In the genomic region with DNA sequence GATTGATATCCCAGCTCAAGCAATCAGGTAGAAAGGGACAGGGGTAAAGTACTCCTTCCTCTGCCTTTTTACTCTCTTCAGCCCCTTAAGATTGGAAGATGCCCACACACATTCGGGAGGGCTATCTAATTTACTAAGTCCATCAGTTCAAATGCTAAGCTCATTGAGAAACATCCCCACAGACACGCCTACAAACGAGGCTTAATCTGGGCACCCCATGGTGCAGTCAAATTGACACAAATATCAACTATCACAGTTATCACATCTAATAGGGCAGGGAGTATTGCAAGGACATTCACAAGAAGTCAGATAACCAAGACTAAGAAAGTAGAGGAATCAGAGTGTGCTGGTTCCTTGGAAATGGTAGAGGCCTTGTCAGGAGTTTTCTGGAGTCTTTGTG, we compare ENCODE assay signal across 35 cellular contexts.
A peak's percentile ranks its signal among the peaks of the same experiment; 100 is the strongest.
DNase-seq lines count a peak whose midpoint lies in the region; ATAC-seq, FAIRE-seq and TF ChIP-seq lines count a peak whose summit lies in the region.
"Had no signal": no experiment of that assay in that cellular context is flagged by ENCODE, and none has a peak within 500 bp of the region (broad histone marks: within the 10 kb centered on the region; RNA-seq: fewer than 3 reads in every experiment).

No MANE protein-coding gene starts in this region.

- TF ChIP-seq CTCF in A673 (conservative IDR thresholded peaks at IDR 0.05; ENCODE audit: low read depth, low read length) = no peak
- TF ChIP-seq CTCF in VCaP (conservative IDR thresholded peaks at IDR 0.05) = no peak
- TF ChIP-seq CTCF in endodermal cell (conservative IDR thresholded peaks at IDR 0.05) = no peak
- no peak for TF ChIP-seq CTCF in kidney (IDR thresholded peaks at IDR 0.05; ENCODE audit: borderline replicate concordance, extremely low read depth, insufficient read depth)
- no peak for TF ChIP-seq CTCF in heart right ventricle (IDR thresholded peaks at IDR 0.05)

- DNase-seq in A673 (ENCODE audit: low spot score) (peak; percentile 3), endodermal cell (peak; percentile 73), mesendoderm (peak; percentile 72), kidney (no peak), heart right ventricle (no peak)
- no peak for DNase-seq in activated naive CD4-positive, alpha-beta T cell treated with anti-CD3 and anti-CD28 coated beads for 36 hours
- DNase-seq: 8988T; ACHN; AML-193; BE2C; C1 segment of cervical spinal cord; Caco-2; Calu3; CD4-positive, alpha-beta memory T cell; CD4-positive, alpha-beta T cell; CD4-positive, CD25-positive, alpha-beta regulatory T cell; CD8-positive, alpha-beta memory T cell; CD8-positive, alpha-beta T cell; COR-L47; DMS 273 treated with DMSO at 0.1 percent for 48 hours; DMS153; DMS53; DMS79; DMS79 treated with DMSO at 0.1 percent for 48 hours; DND-41; EL had no signal

- no peaks in the 10 kb centered on the region for H3K79me2 ChIP-seq in mesendoderm (ENCODE audit: control insufficient read depth, insufficient read depth, low read length)

- no peak overlapping the region for H4K5ac ChIP-seq in mesendoderm (ENCODE audit: low read length)

- H4K8ac ChIP-seq in mesendoderm (ENCODE audit: low read depth, low read length) = no peak overlapping the region

- no peak overlapping the region for H2BK15ac ChIP-seq in mesendoderm (replicated peaks; ENCODE audit: low read depth)

- H3K36me3 Mint-ChIP-seq in endodermal cell (ENCODE audit: low read depth) = no peaks in the 10 kb centered on the region
- no peaks in the 10 kb centered on the region for H3K36me3 Mint-ChIP-seq in activated naive CD4-positive, alpha-beta T cell treated with anti-CD3 and anti-CD28 coated beads for 36 hours (ENCODE audit: low read depth)
- H3K36me3 Mint-ChIP-seq: CD14-positive monocyte; CD4-positive, alpha-beta memory T cell; CD4-positive, CD25-positive, alpha-beta regulatory T cell; CD8-positive, alpha-beta T cell had no signal

- H3K23ac ChIP-seq in mesendoderm (ENCODE audit: low read length) = no peak overlapping the region

- 45 to 76% methylated on average over 2 to 3 of the region's 3 CpGs for WGBS in endodermal cell (ENCODE audit: insufficient coverage in 1 of 2, insufficient read length in 1 of 2), 2 experiments
- WGBS in mesendoderm (ENCODE audit: extremely low coverage, insufficient coverage, low lambda C conversion rate) = no CpG with 5 or more reads among the region's 3 CpGs
- 79 to 82% methylated on average over 3 of the region's 3 CpGs for WGBS in heart right ventricle, 2 donors

- peaks cover 77% of the 10 kb centered on the region for H3K27me3 Mint-ChIP-seq in endodermal cell (ENCODE audit: insufficient read depth)
- peaks cover 2% of the 10 kb centered on the region for H3K27me3 Mint-ChIP-seq in activated naive CD4-positive, alpha-beta T cell treated with anti-CD3 and anti-CD28 coated beads for 36 hours (ENCODE audit: low read depth)
- H3K27me3 Mint-ChIP-seq: B cell; CD4-positive, alpha-beta memory T cell; CD4-positive, alpha-beta T cell; CD4-positive, CD25-positive, alpha-beta regulatory T cell; CD8-positive, alpha-beta memory T cell had no signal

- H3K4me3 Mint-ChIP-seq in endodermal cell = no peak overlapping the region
- no peak overlapping the region for H3K4me3 Mint-ChIP-seq in activated naive CD4-positive, alpha-beta T cell treated with anti-CD3 and anti-CD28 coated beads for 36 hours
- H3K4me3 Mint-ChIP-seq: B cell; CD14-positive monocyte; CD4-positive, alpha-beta memory T cell; CD4-positive, alpha-beta T cell; CD4-positive, CD25-positive, alpha-beta regulatory T cell; CD8-positive, alpha-beta memory T cell; CD8-positive, alpha-beta T cell had no signal

- H3K4me1 ChIP-seq in A673 (ENCODE audit: insufficient read depth, low read length, poor library complexity, severe bottlenecking) (no peaks in the 10 kb centered on the region), endodermal cell (ENCODE audit: control insufficient read depth, insufficient read depth, low read length) (no peaks in the 10 kb centered on the region), mesendoderm (ENCODE audit: control insufficient read depth, low read depth, low read length) (no peaks in the 10 kb centered on the region), kidney (ENCODE audit: control insufficient read depth in 1 of 2, insufficient read depth in 1 of 2, low read depth in 1 of 2, low read length in 2 of 2) (no peaks in the 10 kb centered on the region), heart right ventricle (no peaks in the 10 kb centered on the region)
- H3K4me1 ChIP-seq: A549; BE2C; BLaER1 treated with 17β-estradiol and CSF1 and Interleukin-3, amounts not matched to agents 10 nM and 100 nM; Caco-2 had no signal

- H3K4me3 ChIP-seq in A673 (ENCODE audit: low read depth, low read length, poor library complexity, severe bottlenecking) = no peak overlapping the region
- H3K4me3 ChIP-seq in endodermal cell (ENCODE audit: low read length) = no peak overlapping the region
- H3K4me3 ChIP-seq in mesendoderm (ENCODE audit: low read length) = no peak overlapping the region
- no peak overlapping the region for H3K4me3 ChIP-seq in kidney (ENCODE audit: low read length in 2 of 2)
- no peak overlapping the region for H3K4me3 ChIP-seq in heart right ventricle
- H3K4me3 ChIP-seq: A549; BLaER1; BLaER1 treated with 17β-estradiol and CSF1 and Interleukin-3, amounts not matched to agents 10 nM and 100 nM had no signal

- peaks cover 16% of the 10 kb centered on the region for H3K4me1 Mint-ChIP-seq in endodermal cell
- no peaks in the 10 kb centered on the region for H3K4me1 Mint-ChIP-seq in activated naive CD4-positive, alpha-beta T cell treated with anti-CD3 and anti-CD28 coated beads for 36 hours (ENCODE audit: low read depth)
- H3K4me1 Mint-ChIP-seq: B cell; CD14-positive monocyte; CD4-positive, alpha-beta memory T cell; CD4-positive, CD25-positive, alpha-beta regulatory T cell; CD8-positive, alpha-beta memory T cell had no signal

- no peaks in the 10 kb centered on the region for H3K79me1 ChIP-seq in mesendoderm (ENCODE audit: low read length)

- CTCF ChIA-PET in A673 (lab: Charles Lee) = no interaction called here
- CTCF ChIA-PET in activated naive CD4-positive, alpha-beta T cell treated with anti-CD3 and anti-CD28 coated beads for 36 hours (lab: Charles Lee) = no interaction called here

- no peak overlapping the region for H2BK120ac ChIP-seq in mesendoderm (ENCODE audit: low read depth, low read length)

- no TSS peak for BruUV-seq in A673 (replicated peaks; lab: Mats Ljungman, UMichigan)

- H3K9me3 ChIP-seq in A673 (ENCODE audit: low read depth, low read length, poor library complexity, severe bottlenecking) = no peaks in the 10 kb centered on the region
- H3K9me3 ChIP-seq in endodermal cell (ENCODE audit: control insufficient read depth, low read length) = no peaks in the 10 kb centered on the region
- H3K9me3 ChIP-seq in kidney (ENCODE audit: control insufficient read depth in 1 of 2, low read length in 2 of 2) = no peaks in the 10 kb centered on the region
- no peaks in the 10 kb centered on the region for H3K9me3 ChIP-seq in heart right ventricle
- H3K9me3 ChIP-seq: A549; BE2C; BLaER1; BLaER1 treated with 17β-estradiol and CSF1 and Interleukin-3, amounts not matched to agents 10 nM and 100 nM; Caco-2 had no signal

- FAIRE-seq in kidney (lab: Jason Lieb, UNC) = no peak
- FAIRE-seq: A549, D721Med had no signal

- H2AK5ac ChIP-seq in mesendoderm (ENCODE audit: low read length) = no peak overlapping the region

- ATAC-seq in GM21526 (IDR thresholded peaks at IDR 0.05; ENCODE audit: low FRiP score, unreplicated experiment) (no peak), heart right ventricle (no peak)
- ATAC-seq: A549; CD8-positive, alpha-beta T cell had no signal

- H3K36me3 ChIP-seq in A673 (ENCODE audit: insufficient read depth, low read length, poor library complexity, severe bottlenecking) (no peaks in the 10 kb centered on the region), endodermal cell (ENCODE audit: control insufficient read depth, insufficient read depth, low read length) (no peaks in the 10 kb centered on the region), mesendoderm (ENCODE audit: control insufficient read depth, insufficient read depth, low read length) (no peaks in the 10 kb centered on the region), kidney (ENCODE audit: control insufficient read depth in 1 of 2, insufficient read depth in 2 of 2, low read length in 2 of 2) (no peaks in the 10 kb centered on the region), heart right ventricle (no peaks in the 10 kb centered on the region)
- H3K36me3 ChIP-seq: BE2C; BLaER1; BLaER1 treated with 17β-estradiol and CSF1 and Interleukin-3, amounts not matched to agents 10 nM and 100 nM had no signal

- no peak overlapping the region for H3K4me2 ChIP-seq in mesendoderm (ENCODE audit: low read length)
- H3K4me2 ChIP-seq: A549; BLaER1; BLaER1 treated with 17β-estradiol and CSF1 and Interleukin-3, amounts not matched to agents 10 nM and 100 nM had no signal

- no peak overlapping the region for H3K18ac ChIP-seq in mesendoderm (ENCODE audit: low read length)

- no peaks in the 10 kb centered on the region for H3K27me3 ChIP-seq in A673 (replicated peaks; ENCODE audit: insufficient read depth, low read depth, low read length, poor library complexity)
- peaks cover 89% of the 10 kb centered on the region for H3K27me3 ChIP-seq in endodermal cell (ENCODE audit: control insufficient read depth, insufficient read depth, low read length, poor library complexity, severe bottlenecking)
- no peaks in the 10 kb centered on the region for H3K27me3 ChIP-seq in mesendoderm (ENCODE audit: insufficient read depth, low read length, poor library complexity)
- H3K27me3 ChIP-seq in heart right ventricle = no peaks in the 10 kb centered on the region
- H3K27me3 ChIP-seq: BE2C; BLaER1; BLaER1 treated with 17β-estradiol and CSF1 and Interleukin-3, amounts not matched to agents 10 nM and 100 nM had no signal

- intact Hi-C loops in A673 (cut with micrococcal nuclease; ENCODE audit: unreplicated experiment) = no loop called here
- intact Hi-C loops in kidney (cut with DNase I) = no loop called here
- intact Hi-C loops in activated naive CD4-positive, alpha-beta T cell treated with anti-CD3 and anti-CD28 coated beads for 36 hours (cut with micrococcal nuclease) = no loop called here
- intact Hi-C loops in heart right ventricle (cut with DNase I) = no loop called here

- H3K27ac ChIP-seq in A673 (ENCODE audit: low read depth, low read length, poor library complexity, severe bottlenecking) = no peak overlapping the region
- peak overlapping the region; percentile 87; the same call in 1 of the 2 replicates for H3K27ac ChIP-seq in VCaP
- H3K27ac ChIP-seq in endodermal cell (ENCODE audit: low read depth, low read length) = no peak overlapping the region
- H3K27ac ChIP-seq in mesendoderm (ENCODE audit: low read depth, low read length) = no peak overlapping the region
- no peak overlapping the region for H3K27ac ChIP-seq in kidney (ENCODE audit: low read depth in 2 of 2, low read length in 2 of 2)
- H3K27ac ChIP-seq in heart right ventricle = no peak overlapping the region
- H3K27ac ChIP-seq: 22Rv1; A549; BLaER1; BLaER1 treated with 17β-estradiol and CSF1 and Interleukin-3, amounts not matched to agents 10 nM and 100 nM had no signal

- H3K9ac ChIP-seq in endodermal cell (ENCODE audit: extremely low read depth, low read length, poor library complexity, severe bottlenecking) (no peak overlapping the region), mesendoderm (ENCODE audit: low read length) (no peak overlapping the region), kidney (ENCODE audit: low read length in 2 of 2) (no peak overlapping the region)
- H3K9ac ChIP-seq: BLaER1; BLaER1 treated with 17β-estradiol and CSF1 and Interleukin-3, amounts not matched to agents 10 nM and 100 nM had no signal

- H3K4ac ChIP-seq in mesendoderm (ENCODE audit: low read depth, low read length) = no peak overlapping the region

- no peak overlapping the region for H2BK5ac ChIP-seq in mesendoderm (ENCODE audit: low read length)

- no peaks in the 10 kb centered on the region for H3K9me3 Mint-ChIP-seq in endodermal cell
- H3K9me3 Mint-ChIP-seq in activated naive CD4-positive, alpha-beta T cell treated with anti-CD3 and anti-CD28 coated beads for 36 hours = no peaks in the 10 kb centered on the region
- H3K9me3 Mint-ChIP-seq: CD4-positive, alpha-beta T cell; CD8-positive, alpha-beta T cell had no signal

- no peak overlapping the region for H3K56ac ChIP-seq in mesendoderm (ENCODE audit: low read length)

- no peak overlapping the region for H3K27ac Mint-ChIP-seq in endodermal cell
- H3K27ac Mint-ChIP-seq in activated naive CD4-positive, alpha-beta T cell treated with anti-CD3 and anti-CD28 coated beads for 36 hours = no peak overlapping the region
- H3K27ac Mint-ChIP-seq: B cell; CD14-positive monocyte; CD4-positive, alpha-beta T cell; CD4-positive, CD25-positive, alpha-beta regulatory T cell; CD8-positive, alpha-beta memory T cell; CD8-positive, alpha-beta T cell had no signal

- POLR2A ChIA-PET in A673 (lab: Charles Lee; ENCODE audit: low non-redundant PET) = interaction anchor here (0.5 kb wide), 1 partner anchor 18 kb away, joined by 3 read pairs; no protein-coding TSS in a partner anchor

Comparison
In these comparisons a context has a peak if more than half of its experiments do, and no peak if none do; other contexts are left out.
1. DNase-seq: peak in A673 (single experiment), endodermal cell (single experiment) and mesendoderm (single experiment); none in kidney (single experiment), activated naive CD4-positive, alpha-beta T cell treated with anti-CD3 and anti-CD28 coated beads for 36 hours (single experiment) and heart right ventricle (0 of 2).